Comparison of ENCODE assay signal across 8 cellular contexts in genomic region chr17:76672270-76672851, GRCh38. TPM values are rescaled to one million over a fixed set of nuclear protein-coding genes. Genes with fewer than 3 reads are reported as not detected.
DNase-seq lines count a peak whose midpoint lies in the region; ATAC-seq lines count a peak whose summit lies in the region.

No MANE protein-coding gene starts in this region.

- H3K9me3 ChIP-seq in GM23248 (ENCODE audit: low read depth), result no peaks in the 10 kb centered on the region
- H3K9me3 ChIP-seq in esophagus (ENCODE audit: control insufficient read depth in 2 of 2, insufficient read depth in 1 of 2, low read depth in 1 of 2, low read length in 1 of 2), result no peaks in the 10 kb centered on the region

- peaks cover 5% of the 10 kb centered on the region; the same call in 1 of the 2 replicates for H3K36me3 ChIP-seq in GM23248 (ENCODE audit: low read depth)
- no peaks in the 10 kb centered on the region for H3K36me3 ChIP-seq in esophagus (ENCODE audit: control insufficient read depth in 2 of 2, insufficient read depth in 2 of 2, low read length in 1 of 2)

- H3F3A ChIP-seq in GM23248 (ENCODE audit: insufficient read depth), result peaks cover 41% of the 10 kb centered on the region

- H3K4me1 ChIP-seq in GM23248 (ENCODE audit: insufficient read depth) (peaks cover 30% of the 10 kb centered on the region), esophagus (ENCODE audit: control insufficient read depth in 2 of 2, insufficient read depth in 2 of 2, low read length in 1 of 2) (peaks cover 0 to 3% of the 10 kb centered on the region in 2 donors)

- H4K20me1 ChIP-seq in GM23248 (ENCODE audit: insufficient read depth), result no peaks in the 10 kb centered on the region

- no peaks in the 10 kb centered on the region for H3K9me2 ChIP-seq in GM23248 (ENCODE audit: insufficient read depth)

- H3K4me3 ChIP-seq in GM23248 (peak overlapping the region; percentile 81), esophagus (ENCODE audit: low read depth in 1 of 2, low read length in 2 of 2) (peak overlapping the region; percentile 56 to 61)

- peak overlapping the region; percentile 82 for H2AFZ ChIP-seq in GM23248

- peak; percentile 55 for DNase-seq in GM23248
- DNase-seq in RKO (ENCODE audit: low spot score), result peak; percentile 7
- peak; percentile 17 for DNase-seq in pons (ENCODE audit: low spot score)
- DNase-seq in iPS-NIHi11 (ENCODE audit: low spot score), result no peak
- no peak for DNase-seq in NCI-H128 (lab: John Stamatoyannopoulos, UW; ENCODE audit: unreplicated experiment)
- DNase-seq in anterior cingulate cortex (lab: John Stamatoyannopoulos, UW), result no peak

- WGBS in GM23248 (ENCODE audit: low coverage in 1 of 2, low lambda C conversion rate in 2 of 2, missing lambda C conversion rate in 2 of 2), 2 experiments, result 46 to 48% methylated on average over 13 of the region's 13 CpGs
- WGBS in esophagus, 2 donors, result 35 to 39% methylated on average over 13 of the region's 13 CpGs

- H3K27me3 ChIP-seq in GM23248 (replicated peaks; ENCODE audit: insufficient read depth) (no peaks in the 10 kb centered on the region), esophagus (ENCODE audit: control insufficient read depth in 1 of 2, insufficient read depth in 2 of 2, low read length in 2 of 2) (no peaks in the 10 kb centered on the region)

- no peaks in the 10 kb centered on the region for H3K79me2 ChIP-seq in GM23248 (ENCODE audit: insufficient read depth)

- peak overlapping the region; percentile 87 for H3K4me2 ChIP-seq in GM23248 (ENCODE audit: unreplicated experiment)

- ATAC-seq in GM21526 (IDR thresholded peaks at IDR 0.05; ENCODE audit: low FRiP score, unreplicated experiment), result no peak

- in situ Hi-C loops in GM23248 (cut with MboI), result no loop called here

- peak overlapping the region; percentile 80 for H3K9ac ChIP-seq in GM23248

- H3K27ac ChIP-seq in GM23248 (peak overlapping the region; percentile 59), esophagus (ENCODE audit: low read depth in 2 of 2, low read length in 1 of 2) (peak overlapping the region; percentile 97 to 100)

RNA-seq across cellular contexts. Expression of gene ST6GALNAC1, which starts 28.8 kb away (rescaled TPM):
- not detected in 2 replicates for total RNA-seq in GM23248 (2014; rRNA removed; shearing (Covaris generic))
- polyA plus RNA-seq in GM23248 (2016; fragmentation: Nextera tagmentation; extraction: Ambion mirVana) (not detected in 2 replicates), esophagus (10 to 100 TPM; 20.1 to 40.1 TPM)

RNA-seq across cellular contexts. Expression of gene MXRA7, which starts 38.4 kb away (rescaled TPM):
- total RNA-seq in GM23248 (2014; rRNA removed; shearing (Covaris generic)), result 483 and 625 TPM in 2 replicates
- polyA plus RNA-seq in GM23248 (2016; fragmentation: Nextera tagmentation; extraction: Ambion mirVana) (46.8 and 48.0 TPM in 2 replicates), esophagus (10 to 100 TPM; 10.0 to 54.0 TPM)

RNA-seq across cellular contexts. Expression of gene JMJD6, which starts 54.0 kb away (rescaled TPM):
- total RNA-seq in GM23248 (2014; rRNA removed; shearing (Covaris generic)), result 19.0 and 33.3 TPM in 2 replicates
- polyA plus RNA-seq in GM23248 (2016; fragmentation: Nextera tagmentation; extraction: Ambion mirVana) (40.0 and 41.5 TPM in 2 replicates), esophagus (10 to 100 TPM; 18.3 to 21.9 TPM)

RNA-seq across cellular contexts. Expression of gene METTL23, which starts 54.3 kb away (rescaled TPM):
- total RNA-seq in GM23248 (2014; rRNA removed; shearing (Covaris generic)), result 22.5 and 35.6 TPM in 2 replicates
- 49.9 and 54.8 TPM in 2 replicates for polyA plus RNA-seq in GM23248 (2016; fragmentation: Nextera tagmentation; extraction: Ambion mirVana)
- 10 to 100 TPM; 22.9 to 24.0 TPM for polyA plus RNA-seq in esophagus

Comparison
In these comparisons a context has a peak if more than half of its experiments do, and no peak if none do; other contexts are left out.
1. DNase-seq: peak in GM23248 (single experiment), RKO (single experiment) and pons (single experiment); none in iPS-NIHi11 (single experiment), NCI-H128 (single experiment) and anterior cingulate cortex (0 of 58).
2. RNA of gene ST6GALNAC1, which starts 28.8 kb away (polyA plus RNA-seq): 20.1 to 40.1 TPM in esophagus; not detected in GM23248; every median in the first group is over 10 times any median in the second.